In genomic region chr16:11321662-11322061, GRCh38 we compare ENCODE assay signal across 36 cellular contexts. TPM values are rescaled to one million over a fixed set of nuclear protein-coding genes. Genes with fewer than 3 reads are reported as not detected.
"Had no signal": no experiment of that assay in that cellular context is flagged by ENCODE, and none has a peak within 500 bp of the region (broad histone marks: within the 10 kb centered on the region; RNA-seq: fewer than 3 reads in every experiment).

No MANE protein-coding gene starts in this region.

- H3K27me3 ChIP-seq: brain microvascular endothelial cell, Peyer's patch, SJSA1 had no signal

- DNase-seq: activated CD4-positive, alpha-beta T cell treated with anti-CD3 and anti-CD28 coated beads, Interleukin-2, amount 10 ng/mL, durations not matched to agents 24 days and 14 days; activated CD4-positive, alpha-beta T cell treated with anti-CD3 and anti-CD28 coated beads, Interleukin-2, amount 50 U/mL, for 4 hours; activated CD8-positive, alpha-beta T cell treated with anti-CD3 and anti-CD28 coated beads for 36 hours; activated effector memory CD4-positive, alpha-beta T cell treated with anti-CD3 and anti-CD28 coated beads, Interleukin-2, amount 50 U/mL, for 16 hours; activated naive CD4-positive, alpha-beta T cell; activated naive CD4-positive, alpha-beta T cell treated with anti-CD3 and anti-CD28 coated beads, Interleukin-2, amount 50 U/mL, for 16 hours; activated naive CD8-positive, alpha-beta T cell treated with anti-CD3 and anti-CD28 coated beads for 36 hours; activated T-cell treated with anti-CD3 and anti-CD28 coated beads, Interleukin-2, amount 50 U/mL, for 1 hour; activated T-cell treated with anti-CD3 and anti-CD28 coated beads, Interleukin-2, amount 50 U/mL, for 72 hours; amniotic stem cell; aorta; brain microvascular endothelial cell; central memory CD4-positive, alpha-beta T cell; NCI-H1092 treated with DMSO at 0.1 percent for 48 hours; NCI-H1417; NCI-H146; NCI-H187; NCI-H2029 treated with DMSO at 0.1 percent for 48 hours; NCI-H2107; NCI-H2171; NCI-H510A; NCI-H526; NCI-H748 treated with DMSO at 0.1 percent for 48 hours; NK-92 treated with Interleukin-12 subunit alpha and Interleukin-12 subunit beta, amount 100 ng/mL, for 24 hours; PC-3; Peyer's patch; RPMI8226; SHP77 treated with DMSO at 0.1 percent for 48 hours; SK-N-SH had no signal

- H3K9me3 ChIP-seq: Peyer's patch, SJSA1, SK-N-SH had no signal

- H3K36me3 ChIP-seq: brain microvascular endothelial cell, Peyer's patch, SJSA1 had no signal

- H3K4me2 ChIP-seq: SK-N-SH had no signal

- H3K9ac ChIP-seq: SK-N-SH had no signal

- H3K27ac ChIP-seq: brain microvascular endothelial cell, Peyer's patch, SJSA1 had no signal

- H3K4me3 ChIP-seq: Peyer's patch, SJSA1 had no signal

- FAIRE-seq: TTC549 had no signal

- ATAC-seq: activated CD8-positive, alpha-beta T cell treated with anti-CD3 and anti-CD28 coated beads for 36 hours; activated T-cell treated with anti-CD3 and anti-CD28 coated beads, Interleukin-2, amount 50 U/mL, for 72 hours; activated T-helper 17 cell treated with anti-CD3 and anti-CD28 coated beads, Interleukin-2, amount 50 U/mL, for 72 hours; PC-3 had no signal

RNA-seq across cellular contexts. Expression of gene PRM1, which starts 40.5 kb away (rescaled TPM):
- total RNA-seq: activated CD4-positive, alpha-beta T cell treated with anti-CD3 and anti-CD28 coated beads, Interleukin-2, amount 10 ng/mL, durations not matched to agents 24 days and 14 days; activated CD8-positive, alpha-beta memory T cell treated with anti-CD3 and anti-CD28 coated beads for 36 hours; activated CD8-positive, alpha-beta T cell treated with anti-CD3 and anti-CD28 coated beads for 36 hours; activated naive CD8-positive, alpha-beta T cell treated with anti-CD3 and anti-CD28 coated beads for 36 hours; activated T-cell treated with anti-CD3 and anti-CD28 coated beads, Interleukin-2, amount 50 U/mL, for 72 hours; activated T-helper 17 cell treated with anti-CD3 and anti-CD28 coated beads, Interleukin-2, amount 50 U/mL, for 72 hours; aorta; cerebellum; LHCN-M2; M059J; PC-3; Peyer's patch; SJSA1 had no signal
- polyA plus RNA-seq: aorta, SK-N-SH had no signal

RNA-seq across cellular contexts. Expression of gene PRM2, which starts 45.4 kb away (rescaled TPM):
- total RNA-seq: activated CD4-positive, alpha-beta T cell treated with anti-CD3 and anti-CD28 coated beads, Interleukin-2, amount 10 ng/mL, durations not matched to agents 24 days and 14 days; activated CD8-positive, alpha-beta memory T cell treated with anti-CD3 and anti-CD28 coated beads for 36 hours; activated CD8-positive, alpha-beta T cell treated with anti-CD3 and anti-CD28 coated beads for 36 hours; activated naive CD8-positive, alpha-beta T cell treated with anti-CD3 and anti-CD28 coated beads for 36 hours; activated T-cell treated with anti-CD3 and anti-CD28 coated beads, Interleukin-2, amount 50 U/mL, for 72 hours; activated T-helper 17 cell treated with anti-CD3 and anti-CD28 coated beads, Interleukin-2, amount 50 U/mL, for 72 hours; aorta; cerebellum; LHCN-M2; M059J; PC-3; Peyer's patch; SJSA1 had no signal
- polyA plus RNA-seq: aorta, SK-N-SH had no signal

RNA-seq across cellular contexts. Expression of gene PRM3, which starts 48.2 kb away (rescaled TPM):
- total RNA-seq: activated CD4-positive, alpha-beta T cell treated with anti-CD3 and anti-CD28 coated beads, Interleukin-2, amount 10 ng/mL, durations not matched to agents 24 days and 14 days; activated CD8-positive, alpha-beta memory T cell treated with anti-CD3 and anti-CD28 coated beads for 36 hours; activated CD8-positive, alpha-beta T cell treated with anti-CD3 and anti-CD28 coated beads for 36 hours; activated naive CD8-positive, alpha-beta T cell treated with anti-CD3 and anti-CD28 coated beads for 36 hours; activated T-cell treated with anti-CD3 and anti-CD28 coated beads, Interleukin-2, amount 50 U/mL, for 72 hours; activated T-helper 17 cell treated with anti-CD3 and anti-CD28 coated beads, Interleukin-2, amount 50 U/mL, for 72 hours; aorta; cerebellum; LHCN-M2; M059J; PC-3; Peyer's patch; SJSA1 had no signal
- polyA plus RNA-seq: aorta, SK-N-SH had no signal

RNA-seq across cellular contexts. Expression of gene TNP2, which starts 52.5 kb away (rescaled TPM):
- total RNA-seq: activated CD4-positive, alpha-beta T cell treated with anti-CD3 and anti-CD28 coated beads, Interleukin-2, amount 10 ng/mL, durations not matched to agents 24 days and 14 days; activated CD8-positive, alpha-beta memory T cell treated with anti-CD3 and anti-CD28 coated beads for 36 hours; activated CD8-positive, alpha-beta T cell treated with anti-CD3 and anti-CD28 coated beads for 36 hours; activated naive CD8-positive, alpha-beta T cell treated with anti-CD3 and anti-CD28 coated beads for 36 hours; activated T-cell treated with anti-CD3 and anti-CD28 coated beads, Interleukin-2, amount 50 U/mL, for 72 hours; activated T-helper 17 cell treated with anti-CD3 and anti-CD28 coated beads, Interleukin-2, amount 50 U/mL, for 72 hours; aorta; cerebellum; LHCN-M2; M059J; PC-3; Peyer's patch; SJSA1 had no signal
- polyA plus RNA-seq: aorta, SK-N-SH had no signal
